In genomic region chr4:73691201-73691600, GRCh38 we compare ENCODE assay signal across 2 cellular contexts. TPM values are rescaled to one million over a fixed set of nuclear protein-coding genes. Genes with fewer than 3 reads are reported as not detected.
"Had no signal": no experiment of that assay in that cellular context is flagged by ENCODE, and none has a peak within 500 bp of the region (broad histone marks: within the 10 kb centered on the region; RNA-seq: fewer than 3 reads in every experiment).

No MANE protein-coding gene starts in this region.

RNA-seq across cellular contexts. Expression of gene CXCL8, which starts 49.2 kb away (rescaled TPM):
- total RNA-seq: activated CD8-positive, alpha-beta T cell treated with anti-CD3 and anti-CD28 coated beads, Interleukin-2, amount 10 ng/mL, durations not matched to agents 7 days and 5 days; WTC11 had no signal
